10 cellular contexts compared by ENCODE assay signal in the genomic region with DNA sequence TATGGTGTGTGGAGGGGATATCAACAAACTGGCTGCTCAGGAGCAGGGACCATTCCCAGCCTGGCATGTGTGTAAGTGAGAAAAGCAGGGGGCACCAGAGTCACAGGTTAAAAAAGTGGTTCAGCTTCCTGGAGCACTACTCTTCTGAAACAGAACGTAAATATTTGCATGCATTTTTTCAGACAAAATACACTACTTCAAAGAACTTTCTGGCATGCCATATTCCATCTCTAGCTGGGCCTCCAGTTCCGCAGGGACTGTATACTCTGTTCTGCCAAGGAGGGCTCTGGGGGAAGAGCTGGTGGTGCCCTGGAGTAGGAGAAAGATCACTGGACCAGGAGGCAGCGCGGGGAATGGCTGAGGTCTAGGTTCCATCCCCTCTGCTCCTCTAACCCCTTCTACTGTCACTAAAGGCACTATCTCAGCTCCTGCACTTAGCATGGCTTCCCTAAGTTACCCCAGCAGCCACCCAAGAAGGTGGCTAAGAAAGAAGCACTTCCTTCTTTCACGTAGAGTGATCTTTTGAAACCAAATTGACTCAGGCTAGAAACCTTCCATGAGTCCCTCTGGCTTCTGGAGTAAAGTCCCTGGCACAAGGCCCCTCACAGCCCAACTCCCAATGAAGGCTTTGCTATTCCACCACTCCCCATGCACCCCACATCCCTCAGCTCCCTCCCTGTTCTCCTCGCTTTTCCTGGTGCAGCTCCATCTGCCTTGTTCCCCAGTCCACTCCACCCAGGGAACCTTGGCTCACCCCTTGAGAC. TPM values are rescaled to one million over a fixed set of nuclear protein-coding genes. Genes with fewer than 3 reads are reported as not detected.
A peak's percentile ranks its signal among the peaks of the same experiment; 100 is the strongest.
DNase-seq lines count a peak whose midpoint lies in the region; ATAC-seq, FAIRE-seq and TF ChIP-seq lines count a peak whose summit lies in the region.
"Had no signal": no experiment of that assay in that cellular context is flagged by ENCODE, and none has a peak within 500 bp of the region (broad histone marks: within the 10 kb centered on the region; RNA-seq: fewer than 3 reads in every experiment).

No MANE protein-coding gene starts in this region.

- dilution Hi-C loops in IMR-90 (cut with HindIII; ENCODE audit: low sequenced_read_pairs, unreplicated experiment) = no loop called here

- FAIRE-seq in astrocyte (lab: Jason Lieb, UNC) = no peak

- peak overlapping the region; percentile 48 for H2AK9ac ChIP-seq in IMR-90 (replicated peaks; ENCODE audit: low read depth, low read length, poor library complexity)

- H2BK120ac ChIP-seq in IMR-90 (ENCODE audit: low read depth, low read length) = peak overlapping the region; percentile 98
- no peak overlapping the region for H2BK120ac ChIP-seq in mesendoderm (ENCODE audit: low read depth, low read length)

- peak overlapping the region; percentile 86 for H3K14ac ChIP-seq in IMR-90 (replicated peaks; ENCODE audit: low read depth, low read length)

- peaks cover 7% of the 10 kb centered on the region for H3K9me1 ChIP-seq in IMR-90 (ENCODE audit: insufficient read depth, low read length)

- TF ChIP-seq CTCF in IMR-90 (conservative IDR thresholded peaks at IDR 0.05; ENCODE audit: low read depth, low read length) = peak; percentile 28; the same call in 1 of the 2 replicates
- peak; percentile 5 for TF ChIP-seq CTCF in astrocyte (IDR thresholded peaks at IDR 0.05; ENCODE audit: insufficient read depth, low read depth, low read length)
- no peak for TF ChIP-seq CTCF in GM13977 (IDR thresholded peaks at IDR 0.05; ENCODE audit: extremely low read depth, insufficient read depth, missing control alignments)

- no TSS peak for BruUV-seq in IMR-90 (replicated peaks; lab: Mats Ljungman, UMichigan)

- intact Hi-C loops in IMR-90 (cut with micrococcal nuclease) = loop anchor here (1.0 to 5.0 kb wide), 2 partner anchors 45 to 301 kb away; no protein-coding TSS in a partner anchor

- H2BK15ac ChIP-seq in IMR-90 (ENCODE audit: low read depth, low read length) (peak overlapping the region; percentile 97), mesendoderm (replicated peaks; ENCODE audit: low read depth) (no peak overlapping the region)

- H3K23ac ChIP-seq in IMR-90 (ENCODE audit: low read depth, low read length) (peak overlapping the region; percentile 53), mesendoderm (ENCODE audit: low read length) (peak overlapping the region; percentile 45)

- TF ChIP-seq RAD21 in IMR-90 (IDR thresholded peaks at IDR 0.05; ENCODE audit: low read length) = peak; percentile 41

- H2AK5ac ChIP-seq in IMR-90 (ENCODE audit: low read depth, low read length) (peak overlapping the region; percentile 98), mesendoderm (ENCODE audit: low read length) (no peak overlapping the region)

- in situ Hi-C loops in IMR-90 (cut with MboI; ENCODE audit: low sequenced_read_pairs) = no loop called here
- in situ Hi-C loops in GM13977 (cut with MboI; ENCODE audit: low pct_unique_long_range_greater_than_20kb, low sequenced_read_pairs, unreplicated experiment) = no loop called here

- H3K56ac ChIP-seq in IMR-90 (ENCODE audit: extremely low read depth, insufficient read depth, low read length) (peak overlapping the region; percentile 22; the same call in 1 of the 2 replicates), mesendoderm (ENCODE audit: low read length) (peak overlapping the region; percentile 42)

- no peaks in the 10 kb centered on the region for H3K4me1 Mint-ChIP-seq in astrocyte (ENCODE audit: low read depth, unreplicated experiment)
- peaks cover 7 to 21% (median 20%) of the 10 kb centered on the region in 3 donors for H3K4me1 Mint-ChIP-seq in CD8-positive, alpha-beta memory T cell

- H2BK5ac ChIP-seq in IMR-90 (ENCODE audit: low read depth, low read length, poor library complexity, severe bottlenecking) (peak overlapping the region; percentile 90), mesendoderm (ENCODE audit: low read length) (no peak overlapping the region)

- peak; percentile 19; the same call in 1 of the 2 replicates for ATAC-seq in IMR-90 (ENCODE audit: low read depth)

- H3K9me3 Mint-ChIP-seq in astrocyte (ENCODE audit: unreplicated experiment) = no peaks in the 10 kb centered on the region
- no peaks in the 10 kb centered on the region for H3K9me3 Mint-ChIP-seq in CD8-positive, alpha-beta memory T cell

- WGBS in IMR-90 (ENCODE audit: extremely low coverage in 2 of 2, insufficient read length in 1 of 2), 2 experiments = 79% methylated on average over 2 of the region's 6 CpGs; no CpG with 5 or more reads in 1 of the 2 experiments
- no CpG with 5 or more reads among the region's 6 CpGs for WGBS in mesendoderm (ENCODE audit: extremely low coverage, insufficient coverage, low lambda C conversion rate)

- no peak overlapping the region for H3K27ac Mint-ChIP-seq in astrocyte (ENCODE audit: unreplicated experiment)
- no peak overlapping the region for H3K27ac Mint-ChIP-seq in CD8-positive, alpha-beta memory T cell

- no peak for TF ChIP-seq POLR2A in IMR-90 (IDR thresholded peaks at IDR 0.05; ENCODE audit: low read depth, low read length)

- H4K20me1 ChIP-seq in IMR-90 (ENCODE audit: insufficient read depth, low read length) = no peaks in the 10 kb centered on the region
- H4K20me1 ChIP-seq in astrocyte (ENCODE audit: insufficient read depth, low read length) = no peaks in the 10 kb centered on the region

- H4K5ac ChIP-seq in IMR-90 (ENCODE audit: low read depth, low read length) (peak overlapping the region; percentile 61), mesendoderm (ENCODE audit: low read length) (peak overlapping the region; percentile 23)

- H4K91ac ChIP-seq in IMR-90 (ENCODE audit: insufficient read depth, low read depth, low read length) = peak overlapping the region; percentile 99

- CTCF ChIA-PET in IMR-90 (lab: Yijun Ruan, JAX) = interaction anchor here (0.6 to 1.1 kb wide), 3 partner anchors 14 to 215 kb away, joined by 3 read pairs; no protein-coding TSS in a partner anchor
- CTCF ChIA-PET in CD8-positive, alpha-beta memory T cell (lab: Charles Lee) = interaction anchor here (0.9 kb wide), 1 partner anchor 386 kb away, joined by 3 read pairs; no protein-coding TSS in a partner anchor

- H3K4me3 ChIP-seq in IMR-90 (ENCODE audit: insufficient read depth, low read depth, low read length) (no peak overlapping the region), astrocyte (ENCODE audit: insufficient read depth, low read depth, low read length) (no peak overlapping the region), mesendoderm (ENCODE audit: low read length) (no peak overlapping the region)
- H3K4me3 ChIP-seq in CD8-positive, alpha-beta memory T cell (ENCODE audit: low read length) = no peak overlapping the region
- H3K4me3 ChIP-seq: thoracic aorta had no signal

- peaks cover 14% of the 10 kb centered on the region for H3K4me1 ChIP-seq in IMR-90 (ENCODE audit: control insufficient read depth, insufficient read depth, low read length)
- H3K4me1 ChIP-seq in astrocyte (ENCODE audit: insufficient read depth, low read length) = no peaks in the 10 kb centered on the region
- H3K4me1 ChIP-seq in mesendoderm (ENCODE audit: control insufficient read depth, low read depth, low read length) = no peaks in the 10 kb centered on the region
- H3K4me1 ChIP-seq in CD8-positive, alpha-beta memory T cell (ENCODE audit: insufficient read depth, low read length) = peaks cover 20% of the 10 kb centered on the region

- H3K4ac ChIP-seq in IMR-90 (ENCODE audit: low read depth, low read length) (peak overlapping the region; percentile 99), mesendoderm (ENCODE audit: low read depth, low read length) (no peak overlapping the region)

- H2AFZ ChIP-seq in IMR-90 (replicated peaks; ENCODE audit: low read length, poor library complexity) (peak overlapping the region; percentile 54), astrocyte (ENCODE audit: low read depth, low read length) (no peak overlapping the region)

- H3K9ac ChIP-seq in IMR-90 (ENCODE audit: low read depth, low read length) (no peak overlapping the region), astrocyte (ENCODE audit: low read length) (no peak overlapping the region), mesendoderm (ENCODE audit: low read length) (no peak overlapping the region)

- H2BK20ac ChIP-seq in IMR-90 (ENCODE audit: low read depth, low read length) = peak overlapping the region; percentile 98

- H3K27me3 Mint-ChIP-seq in astrocyte (ENCODE audit: low read depth, unreplicated experiment) = peaks cover 7% of the 10 kb centered on the region
- H3K27me3 Mint-ChIP-seq in CD8-positive, alpha-beta memory T cell = peaks cover 0 to 5% of the 10 kb centered on the region in 2 donors

- no peaks in the 10 kb centered on the region for H3K79me1 ChIP-seq in IMR-90 (ENCODE audit: low read depth in 1 of 2, low read length in 2 of 2)
- no peaks in the 10 kb centered on the region for H3K79me1 ChIP-seq in mesendoderm (ENCODE audit: low read length)

- no peaks in the 10 kb centered on the region for H3K36me3 ChIP-seq in IMR-90 (ENCODE audit: control insufficient read depth, insufficient read depth, low read length)
- no peaks in the 10 kb centered on the region for H3K36me3 ChIP-seq in astrocyte (ENCODE audit: insufficient read depth, low read length)
- H3K36me3 ChIP-seq in mesendoderm (ENCODE audit: control insufficient read depth, insufficient read depth, low read length) = no peaks in the 10 kb centered on the region
- H3K36me3 ChIP-seq in CD8-positive, alpha-beta memory T cell (ENCODE audit: insufficient read depth, low read length) = no peaks in the 10 kb centered on the region
- H3K36me3 ChIP-seq: thoracic aorta had no signal

- peak; percentile 3 for DNase-seq in DMS79 (lab: John Stamatoyannopoulos, UW)
- DNase-seq in IMR-90 = no peak
- no peak for DNase-seq in astrocyte (ENCODE audit: low read depth)
- DNase-seq in mesendoderm = peak; percentile 42
- no peak for DNase-seq in NCI-H146 (lab: John Stamatoyannopoulos, UW)
- DNase-seq in CD8-positive, alpha-beta memory T cell = no peak
- DNase-seq in activated naive CD4-positive, alpha-beta T cell (lab: John Stamatoyannopoulos, UW) = no peak
- no peak for DNase-seq in GM13977 (ENCODE audit: low spot score)
- DNase-seq: KG1 had no signal

- POLR2A ChIA-PET in IMR-90 (lab: Charles Lee; ENCODE audit: unreplicated experiment) = no interaction called here
- POLR2A ChIA-PET in CD8-positive, alpha-beta memory T cell (lab: Charles Lee) = interaction anchor here (0.6 kb wide), 1 partner anchor 38 kb away, joined by 5 read pairs; no protein-coding TSS in a partner anchor

- H3K27ac ChIP-seq in IMR-90 (ENCODE audit: insufficient read depth, low read length) = peak overlapping the region; percentile 65
- H3K27ac ChIP-seq in astrocyte (ENCODE audit: low read depth, low read length) = no peak overlapping the region
- H3K27ac ChIP-seq in mesendoderm (ENCODE audit: low read depth, low read length) = no peak overlapping the region
- H3K27ac ChIP-seq in CD8-positive, alpha-beta memory T cell (ENCODE audit: low read depth, low read length) = no peak overlapping the region
- H3K27ac ChIP-seq: thoracic aorta had no signal

- no peaks in the 10 kb centered on the region for H3K27me3 ChIP-seq in IMR-90 (ENCODE audit: control insufficient read depth, insufficient read depth, low read length)
- no peaks in the 10 kb centered on the region for H3K27me3 ChIP-seq in astrocyte (ENCODE audit: insufficient read depth, low read length)
- H3K27me3 ChIP-seq in mesendoderm (ENCODE audit: insufficient read depth, low read length, poor library complexity) = no peaks in the 10 kb centered on the region
- H3K27me3 ChIP-seq in CD8-positive, alpha-beta memory T cell (ENCODE audit: insufficient read depth, low read length, poor library complexity, severe bottlenecking) = no peaks in the 10 kb centered on the region

- H3K4me2 ChIP-seq in IMR-90 (ENCODE audit: low read depth, low read length) (no peak overlapping the region), astrocyte (ENCODE audit: low read length) (no peak overlapping the region), mesendoderm (ENCODE audit: low read length) (no peak overlapping the region)

- H3K4me3 Mint-ChIP-seq in astrocyte (ENCODE audit: unreplicated experiment) = no peak overlapping the region
- H3K4me3 Mint-ChIP-seq in CD8-positive, alpha-beta memory T cell = peak overlapping the region in 1 of 7 donors; percentile 13

- no peaks in the 10 kb centered on the region for H3K36me3 Mint-ChIP-seq in astrocyte (ENCODE audit: low read depth, unreplicated experiment)
- no peaks in the 10 kb centered on the region for H3K36me3 Mint-ChIP-seq in CD8-positive, alpha-beta memory T cell

- H3K9me3 ChIP-seq in IMR-90 (ENCODE audit: control insufficient read depth, insufficient read depth, low read length) (no peaks in the 10 kb centered on the region), astrocyte (ENCODE audit: insufficient read depth, low read depth, low read length) (no peaks in the 10 kb centered on the region)
- H3K9me3 ChIP-seq in CD8-positive, alpha-beta memory T cell (ENCODE audit: low read length) = no peaks in the 10 kb centered on the region
- H3K9me3 ChIP-seq: thoracic aorta had no signal

- H4K8ac ChIP-seq in IMR-90 (ENCODE audit: low read depth in 2 of 2, low read length in 2 of 2) = peak overlapping the region; percentile 76 to 99
- H4K8ac ChIP-seq in mesendoderm (ENCODE audit: low read depth, low read length) = no peak overlapping the region

- H3K18ac ChIP-seq in IMR-90 (ENCODE audit: low read depth, low read length) = peak overlapping the region; percentile 90
- no peak overlapping the region for H3K18ac ChIP-seq in mesendoderm (ENCODE audit: low read length)

- H3K79me2 ChIP-seq in astrocyte (ENCODE audit: insufficient read depth, low read length) (no peaks in the 10 kb centered on the region), mesendoderm (ENCODE audit: control insufficient read depth, insufficient read depth, low read length) (no peaks in the 10 kb centered on the region)

RNA-seq across cellular contexts. Expression of gene CABLES1, which starts 57.6 kb away (rescaled TPM):
- total RNA-seq in IMR-90 (2012; rRNA removed) (4.7 and 5.7 TPM in 2 replicates), astrocyte (12.2 and 14.5 TPM in 2 replicates)
- 4.4 and 4.7 TPM in 2 replicates for polyA plus RNA-seq in IMR-90 (2012; rRNA removed)
- polyA plus RNA-seq in IMR-90 (2012; cell fraction: cytosol; rRNA removed) = 2.2 and 5.2 TPM in 2 replicates
- polyA plus RNA-seq in IMR-90 (2012; cell fraction: nucleus; rRNA removed; ENCODE audit: low replicate concordance) = 3.2 and 7.3 TPM in 2 replicates
- polyA plus RNA-seq in mesendoderm (2013, experiment 1 of 2) = 15.9 TPM
- polyA plus RNA-seq in mesendoderm (2013, experiment 2 of 2) = 16.6 TPM
- total RNA-seq in CD8-positive, alpha-beta memory T cell = 1 to 10 TPM; 8.0 to 8.9 TPM
- 0.30 TPM for polyA plus RNA-seq in CD8-positive, alpha-beta memory T cell

Comparison
In these comparisons a context has a peak if more than half of its experiments do, and no peak if none do; other contexts are left out.
1. DNase-seq: peak in DMS79 (single experiment) and mesendoderm (single experiment); none in IMR-90 (single experiment), astrocyte (single experiment), NCI-H146 (single experiment), CD8-positive, alpha-beta memory T cell (0 of 5), activated naive CD4-positive, alpha-beta T cell (0 of 4) and GM13977 (single experiment).